ENCODE assay signal across 9 cellular contexts in genomic region chr12:24839268-24839791, GRCh38.
A peak's percentile ranks its signal among the peaks of the same experiment; 100 is the strongest.
DNase-seq lines count a peak whose midpoint lies in the region; ATAC-seq, FAIRE-seq and TF ChIP-seq lines count a peak whose summit lies in the region.
"Had no signal": no experiment of that assay in that cellular context is flagged by ENCODE, and none has a peak within 500 bp of the region (broad histone marks: within the 10 kb centered on the region; RNA-seq: fewer than 3 reads in every experiment).

No MANE protein-coding gene starts in this region.

- peak; percentile 14 for DNase-seq in activated CD8-positive, alpha-beta memory T cell treated with anti-CD3 and anti-CD28 coated beads, Interleukin-2, amount 50 U/mL, for 4 hours
- DNase-seq in vagina (ENCODE audit: extremely low spot score in 2 of 2) (no peak), H54 (ENCODE audit: insufficient read length, low spot score) (no peak), ovary (no peak)

- 82 to 92% (median 84%) methylated on average over 13 of the region's 13 CpGs for WGBS in ovary, 3 donors

- H3K4me3 ChIP-seq in skeletal muscle tissue (ENCODE audit: low read length in 3 of 3) = no peak overlapping the region
- no peak overlapping the region for H3K4me3 ChIP-seq in vagina
- H3K4me3 ChIP-seq in ovary = no peak overlapping the region

- no peaks in the 10 kb centered on the region for H3K27me3 ChIP-seq in skeletal muscle tissue (ENCODE audit: control insufficient read depth in 3 of 3, insufficient read depth in 3 of 3, low read length in 3 of 3)
- no peaks in the 10 kb centered on the region for H3K27me3 ChIP-seq in vagina
- no peaks in the 10 kb centered on the region for H3K27me3 ChIP-seq in ovary

- H3K9me3 ChIP-seq in skeletal muscle tissue (ENCODE audit: control insufficient read depth in 3 of 3, low read length in 3 of 3) (no peaks in the 10 kb centered on the region), vagina (no peaks in the 10 kb centered on the region), ovary (no peaks in the 10 kb centered on the region)

- TF ChIP-seq CTCF in vagina (IDR thresholded peaks at IDR 0.05) (no peak), ovary (IDR thresholded peaks at IDR 0.05) (no peak)

- TF ChIP-seq POLR2A in vagina (IDR thresholded peaks at IDR 0.05) = no peak
- no peak for TF ChIP-seq POLR2A in H54 (IDR thresholded peaks at IDR 0.05; ENCODE audit: low read depth, low read length)
- no peak for TF ChIP-seq POLR2A in ovary (IDR thresholded peaks at IDR 0.05)

- H3K9ac ChIP-seq in skeletal muscle tissue (ENCODE audit: low read depth in 1 of 3, low read length in 3 of 3) = no peak overlapping the region

- FAIRE-seq in H54 (lab: Jason Lieb, UNC) = no peak

- H3K4me1 ChIP-seq in skeletal muscle tissue (ENCODE audit: control insufficient read depth in 3 of 3, insufficient read depth in 3 of 3, low read length in 3 of 3) (peaks cover 0 to 4% (median 3%) of the 10 kb centered on the region in 3 donors), vagina (peaks cover 11% of the 10 kb centered on the region), ovary (ENCODE audit: insufficient read depth) (peaks cover 18% of the 10 kb centered on the region)

- H3K36me3 ChIP-seq in skeletal muscle tissue (ENCODE audit: control insufficient read depth in 3 of 3, insufficient read depth in 3 of 3, low read length in 3 of 3) (no peaks in the 10 kb centered on the region), vagina (no peaks in the 10 kb centered on the region), ovary (no peaks in the 10 kb centered on the region)

- no peak for TF ChIP-seq EP300 in ovary (IDR thresholded peaks at IDR 0.05)

- ATAC-seq in GM19035 (IDR thresholded peaks at IDR 0.05; ENCODE audit: unreplicated experiment) (peak; percentile 81), HG03039 (IDR thresholded peaks at IDR 0.05; ENCODE audit: unreplicated experiment) (peak; percentile 82), esophagus mucosa (no peak)
- ATAC-seq: Panc1 had no signal

- H3K27ac ChIP-seq in skeletal muscle tissue (ENCODE audit: low read depth, low read length) (peak overlapping the region; percentile 37), vagina (no peak overlapping the region), ovary (peak overlapping the region in 1 of 2 donors; percentile 61)

- intact Hi-C loops in vagina (cut with DNase I) = no loop called here
- intact Hi-C loops in ovary (cut with DNase I) = no loop called here
